ENCODE assay signal across 8 cellular contexts in the genomic region with DNA sequence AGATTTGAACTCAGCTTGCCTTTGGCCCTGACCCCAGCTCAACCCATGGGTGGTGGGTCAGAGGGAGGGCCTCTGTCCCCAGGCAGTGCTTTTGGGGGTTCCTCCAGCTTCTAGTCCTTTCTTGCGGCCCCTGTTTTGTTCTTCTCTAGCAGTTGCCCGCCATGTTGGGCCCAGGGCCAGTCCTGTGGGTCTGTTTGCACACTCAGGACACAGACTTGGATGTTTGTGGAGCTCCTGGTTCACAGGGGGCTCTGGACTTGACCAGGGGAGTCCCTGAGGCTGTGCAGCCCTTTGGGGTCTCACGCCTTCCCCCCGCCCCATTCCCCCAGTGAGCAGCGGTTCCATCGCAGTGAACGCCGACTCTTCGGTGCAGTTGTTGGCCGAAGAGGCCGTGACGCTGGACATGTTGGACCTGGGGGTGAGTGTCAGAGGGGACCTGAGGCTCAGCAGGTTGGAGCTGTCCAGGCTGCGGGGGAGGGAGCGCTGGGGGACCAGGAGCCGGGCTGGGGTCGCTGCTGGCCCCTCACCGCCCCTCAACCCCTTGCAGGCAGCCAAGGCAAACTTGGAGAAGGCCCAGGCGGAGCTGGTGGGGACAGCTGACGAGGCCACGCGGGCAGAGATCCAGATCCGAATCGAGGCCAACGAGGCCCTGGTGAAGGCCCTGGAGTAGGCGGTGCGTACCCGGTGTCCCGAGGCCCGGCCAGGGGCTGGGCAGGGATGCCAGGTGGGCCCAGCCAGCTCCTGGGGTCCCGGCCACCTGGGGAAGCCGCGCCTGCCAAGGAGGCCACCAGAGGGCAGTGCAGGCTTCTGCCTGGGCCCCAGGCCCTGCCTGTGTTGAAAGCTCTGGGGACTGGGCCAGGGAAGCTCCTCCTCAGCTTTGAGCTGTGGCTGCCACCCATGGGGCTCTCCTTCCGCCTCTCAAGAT. TPM values are rescaled to one million over a fixed set of nuclear protein-coding genes. Genes with fewer than 3 reads are reported as not detected.
DNase-seq lines count a peak whose midpoint lies in the region; ATAC-seq and TF ChIP-seq lines count a peak whose summit lies in the region.

No MANE protein-coding gene starts in this region.

- peak overlapping the region; percentile 71 for H3K4me3 Mint-ChIP-seq in activated naive CD8-positive, alpha-beta T cell treated with anti-CD3 and anti-CD28 coated beads, Interleukin-2, amount 10 ng/mL, durations not matched to agents 7 days and 5 days

- H3K27me3 ChIP-seq in prostate gland (replicated peaks; ENCODE audit: insufficient read depth), result no peaks in the 10 kb centered on the region

- TF ChIP-seq CTCF in prostate gland (IDR thresholded peaks at IDR 0.05), result peak; percentile 94 to 99 (median 98)

- H3K4me1 Mint-ChIP-seq in activated naive CD8-positive, alpha-beta T cell treated with anti-CD3 and anti-CD28 coated beads, Interleukin-2, amount 10 ng/mL, durations not matched to agents 7 days and 5 days, result peaks cover 17% of the 10 kb centered on the region

- no peaks in the 10 kb centered on the region for H3K36me3 Mint-ChIP-seq in activated naive CD8-positive, alpha-beta T cell treated with anti-CD3 and anti-CD28 coated beads, Interleukin-2, amount 10 ng/mL, durations not matched to agents 7 days and 5 days

- peaks cover 42% of the 10 kb centered on the region for H3K4me1 ChIP-seq in prostate gland (replicated peaks)
- H3K4me1 ChIP-seq in urinary bladder (ENCODE audit: insufficient read depth), result peaks cover 3% of the 10 kb centered on the region

- H3K27ac ChIP-seq in prostate gland (peak overlapping the region; percentile 91 to 100), urinary bladder (ENCODE audit: low read depth) (peak overlapping the region; percentile 86)

- peak overlapping the region; percentile 83 for H3K27ac Mint-ChIP-seq in activated naive CD8-positive, alpha-beta T cell treated with anti-CD3 and anti-CD28 coated beads, Interleukin-2, amount 10 ng/mL, durations not matched to agents 7 days and 5 days

- no peaks in the 10 kb centered on the region for H3K9me3 Mint-ChIP-seq in activated naive CD8-positive, alpha-beta T cell treated with anti-CD3 and anti-CD28 coated beads, Interleukin-2, amount 10 ng/mL, durations not matched to agents 7 days and 5 days

- DNase-seq in DMS79 treated with DMSO at 0.1 percent for 48 hours (lab: John Stamatoyannopoulos, UW), result peak; percentile 58
- DNase-seq in KG1 (lab: John Stamatoyannopoulos, UW), result peak; percentile 64
- DNase-seq in SW 1271 (lab: John Stamatoyannopoulos, UW), result peak; percentile 64 to 70
- peak; percentile 92 for DNase-seq in activated naive CD8-positive, alpha-beta T cell treated with anti-CD3 and anti-CD28 coated beads, Interleukin-2, amount 10 ng/mL, durations not matched to agents 7 days and 5 days
- DNase-seq in Right ventricle myocardium superior, result peak; percentile 92
- DNase-seq in prostate gland (ENCODE audit: low spot score), result peak; percentile 87

- H3K4me3 ChIP-seq in prostate gland (peak overlapping the region in 1 of 2 donors; percentile 4), urinary bladder (ENCODE audit: low read depth, low read length) (no peak overlapping the region)

- intact Hi-C loops in Right ventricle myocardium superior (cut with DNase I) (loop anchor here (2.0 kb wide), 1 partner anchor 25 kb away; a partner anchor contains a TSS), prostate gland (cut with DNase I) (loop anchor here (1.0 to 10.0 kb wide), 2 partner anchors 22 to 209 kb away; no protein-coding TSS in a partner anchor)

- peaks cover 5% of the 10 kb centered on the region for H3K27me3 Mint-ChIP-seq in activated naive CD8-positive, alpha-beta T cell treated with anti-CD3 and anti-CD28 coated beads, Interleukin-2, amount 10 ng/mL, durations not matched to agents 7 days and 5 days

- TF ChIP-seq POLR2A in prostate gland (IDR thresholded peaks at IDR 0.05), result no peak

- H3K9me3 ChIP-seq in prostate gland, result no peaks in the 10 kb centered on the region

- 30% methylated on average over 31 of the region's 33 CpGs for WGBS in prostate gland
- 38% methylated on average over 33 of the region's 33 CpGs for WGBS in urinary bladder

- H3K36me3 ChIP-seq in prostate gland (no peaks in the 10 kb centered on the region), urinary bladder (ENCODE audit: insufficient read depth) (no peaks in the 10 kb centered on the region)

- peak; percentile 38 for ATAC-seq in activated naive CD8-positive, alpha-beta T cell treated with anti-CD3 and anti-CD28 coated beads, Interleukin-2, amount 10 ng/mL, durations not matched to agents 7 days and 5 days (ENCODE audit: low read depth)
- ATAC-seq in Right ventricle myocardium superior (ENCODE audit: poor library complexity), result peak; percentile 49
- no peak for ATAC-seq in GM21825 (IDR thresholded peaks at IDR 0.05; ENCODE audit: unreplicated experiment)

- POLR2A ChIA-PET in activated naive CD8-positive, alpha-beta T cell treated with anti-CD3 and anti-CD28 coated beads, Interleukin-2, amount 10 ng/mL, durations not matched to agents 7 days and 5 days (lab: Charles Lee), result interaction anchor here (0.5 to 7.7 kb wide), 10 partner anchors 9 to 217 kb away, joined by 3 to 385 read pairs (median 6); a partner anchor contains a TSS

RNA-seq across cellular contexts. Expression of a gene that starts 2.5 kb away (rescaled TPM):
- total RNA-seq in activated naive CD8-positive, alpha-beta T cell treated with anti-CD3 and anti-CD28 coated beads, Interleukin-2, amount 10 ng/mL, durations not matched to agents 7 days and 5 days, result 100 to 1,000 TPM; 157 to 161 TPM
- 692 TPM for total RNA-seq in Right ventricle myocardium superior
- total RNA-seq in prostate gland, result 100 to 1,000 TPM; 109 to 151 TPM
- total RNA-seq in urinary bladder, result 9.5 TPM
- polyA plus RNA-seq in urinary bladder, result 236 TPM

RNA-seq across cellular contexts. Expression of a gene that starts 4.4 kb away (rescaled TPM):
- total RNA-seq in activated naive CD8-positive, alpha-beta T cell treated with anti-CD3 and anti-CD28 coated beads, Interleukin-2, amount 10 ng/mL, durations not matched to agents 7 days and 5 days, result 10 to 100 TPM; 75.2 to 80.7 TPM
- 54.1 TPM for total RNA-seq in Right ventricle myocardium superior
- 10 to 100 TPM; 35.8 to 42.9 TPM for total RNA-seq in prostate gland
- total RNA-seq in urinary bladder, result 12.2 TPM
- polyA plus RNA-seq in urinary bladder, result 64.3 TPM

RNA-seq across cellular contexts. Expression of a gene that starts 6.2 kb away (rescaled TPM):
- total RNA-seq in activated naive CD8-positive, alpha-beta T cell treated with anti-CD3 and anti-CD28 coated beads, Interleukin-2, amount 10 ng/mL, durations not matched to agents 7 days and 5 days, result under 1 TPM; 0.14 to 0.17 TPM
- total RNA-seq in Right ventricle myocardium superior, result 1.1 TPM
- total RNA-seq in prostate gland, result 1 to 10 TPM in 1 of 2 donors, under 1 TPM in 1; 0.68 to 4.4 TPM
- total RNA-seq in urinary bladder, result 0.53 TPM
- 0.43 TPM for polyA plus RNA-seq in urinary bladder

RNA-seq across cellular contexts. Expression of a gene that starts 25.1 kb away (rescaled TPM):
- 100 to 1,000 TPM; 327 to 342 TPM for total RNA-seq in activated naive CD8-positive, alpha-beta T cell treated with anti-CD3 and anti-CD28 coated beads, Interleukin-2, amount 10 ng/mL, durations not matched to agents 7 days and 5 days
- 219 TPM for total RNA-seq in Right ventricle myocardium superior
- 100 to 1,000 TPM; 753 to 863 TPM for total RNA-seq in prostate gland
- 267 TPM for total RNA-seq in urinary bladder
- polyA plus RNA-seq in urinary bladder, result 536 TPM

RNA-seq across cellular contexts. Expression of a gene that starts 31.3 kb away (rescaled TPM):
- total RNA-seq in activated naive CD8-positive, alpha-beta T cell treated with anti-CD3 and anti-CD28 coated beads, Interleukin-2, amount 10 ng/mL, durations not matched to agents 7 days and 5 days, result 10 to 100 TPM; 44.5 to 48.3 TPM
- 12.4 TPM for total RNA-seq in Right ventricle myocardium superior
- 10 to 100 TPM; 95.1 to 98.7 TPM for total RNA-seq in prostate gland
- 4.9 TPM for total RNA-seq in urinary bladder
- 55.9 TPM for polyA plus RNA-seq in urinary bladder

Comparison
In these comparisons a context has a peak if more than half of its experiments do, and no peak if none do; other contexts are left out.
1. RNA of a gene that starts 2.5 kb away (total RNA-seq): 692 TPM in Right ventricle myocardium superior (single experiment), 157 to 161 TPM in activated naive CD8-positive, alpha-beta T cell treated with anti-CD3 and anti-CD28 coated beads, Interleukin-2, amount 10 ng/mL, durations not matched to agents 7 days and 5 days and 109 to 151 TPM in prostate gland; 9.5 TPM in urinary bladder (single experiment); every median in the first group is over 10 times any median in the second.
2. Peak in every context shown above with its lines, with median percentiles within 50 percentile points of each other: DNase-seq.